15 cellular contexts compared by ENCODE assay signal in genomic region chr3:18888370-18888769, GRCh38.
"Had no signal": no experiment of that assay in that cellular context is flagged by ENCODE, and none has a peak within 500 bp of the region (broad histone marks: within the 10 kb centered on the region; RNA-seq: fewer than 3 reads in every experiment).

No MANE protein-coding gene starts in this region.

- H3K9me3 ChIP-seq: left lung, suprapubic skin had no signal

- H3K27me3 ChIP-seq: cardiac muscle cell, left lung, suprapubic skin had no signal

- H3K4me1 ChIP-seq: left lung, suprapubic skin had no signal

- H3K4me3 Mint-ChIP-seq: activated CD4-positive, alpha-beta memory T cell treated with anti-CD3 and anti-CD28 coated beads, Interleukin-2, amount 10 ng/mL, durations not matched to agents 7 days and 5 days; memory B cell; natural killer cell treated with Interleukin-12 subunit alpha and Interleukin-12 subunit beta and Interleukin-15 and Interleukin-18, amount 100 ng/mL, for 72 hours; stimulated activated naive CD8-positive, alpha-beta T cell treated with anti-CD3 and anti-CD28 coated beads, Interleukin-15, Interleukin-2, amounts not matched to agents 100 ng/mL and 50 ng/mL, for 24 hours; type B pancreatic cell; WTC11 had no signal

- ATAC-seq: activated naive CD4-positive, alpha-beta T cell treated with anti-CD3 and anti-CD28 coated beads, Interleukin-2, amount 50 U/mL, for 72 hours; left lung; natural killer cell treated with Interleukin-12 subunit alpha and Interleukin-12 subunit beta and Interleukin-15 and Interleukin-18, amount 100 ng/mL, for 72 hours; sciatic nerve; WTC11 had no signal

- H3K27ac ChIP-seq: cardiac muscle cell, left lung, suprapubic skin had no signal

- H3K4me1 Mint-ChIP-seq: memory B cell had no signal

- H3K36me3 ChIP-seq: cardiac muscle cell, left lung, suprapubic skin had no signal

- H3K9me3 Mint-ChIP-seq: activated CD4-positive, alpha-beta memory T cell treated with anti-CD3 and anti-CD28 coated beads, Interleukin-2, amount 10 ng/mL, durations not matched to agents 7 days and 5 days; memory B cell; natural killer cell treated with Interleukin-12 subunit alpha and Interleukin-12 subunit beta and Interleukin-15 and Interleukin-18, amount 100 ng/mL, for 72 hours; type B pancreatic cell; WTC11 had no signal

- DNase-seq: activated CD4-positive, alpha-beta memory T cell treated with anti-CD3 and anti-CD28 coated beads, Interleukin-2, amount 10 ng/mL, durations not matched to agents 7 days and 5 days; activated CD4-positive, alpha-beta T cell treated with anti-CD3 and anti-CD28 coated beads for 4 hours; activated gamma-delta T cell; activated T-cell treated with anti-CD3 and anti-CD28 coated beads, Interleukin-2, amount 50 U/mL, for 48 hours; kidney; left lung had no signal

- H3K27ac Mint-ChIP-seq: activated CD4-positive, alpha-beta memory T cell treated with anti-CD3 and anti-CD28 coated beads, Interleukin-2, amount 10 ng/mL, durations not matched to agents 7 days and 5 days; activated naive CD4-positive, alpha-beta T cell treated with anti-CD3 and anti-CD28 coated beads, Interleukin-2, amount 50 U/mL, for 72 hours; memory B cell; natural killer cell treated with Interleukin-12 subunit alpha and Interleukin-12 subunit beta and Interleukin-15 and Interleukin-18, amount 100 ng/mL, for 72 hours; stimulated activated naive CD8-positive, alpha-beta T cell treated with anti-CD3 and anti-CD28 coated beads, Interleukin-15, Interleukin-2, amounts not matched to agents 100 ng/mL and 50 ng/mL, for 24 hours; type B pancreatic cell; WTC11 had no signal

- H3K36me3 Mint-ChIP-seq: memory B cell; natural killer cell treated with Interleukin-12 subunit alpha and Interleukin-12 subunit beta and Interleukin-15 and Interleukin-18, amount 100 ng/mL, for 72 hours; type B pancreatic cell; WTC11 had no signal

- H3K27me3 Mint-ChIP-seq: type B pancreatic cell had no signal

- H3K4me3 ChIP-seq: cardiac muscle cell, left lung, suprapubic skin had no signal
